ENCODE assay signal across 9 cellular contexts in the genomic region with DNA sequence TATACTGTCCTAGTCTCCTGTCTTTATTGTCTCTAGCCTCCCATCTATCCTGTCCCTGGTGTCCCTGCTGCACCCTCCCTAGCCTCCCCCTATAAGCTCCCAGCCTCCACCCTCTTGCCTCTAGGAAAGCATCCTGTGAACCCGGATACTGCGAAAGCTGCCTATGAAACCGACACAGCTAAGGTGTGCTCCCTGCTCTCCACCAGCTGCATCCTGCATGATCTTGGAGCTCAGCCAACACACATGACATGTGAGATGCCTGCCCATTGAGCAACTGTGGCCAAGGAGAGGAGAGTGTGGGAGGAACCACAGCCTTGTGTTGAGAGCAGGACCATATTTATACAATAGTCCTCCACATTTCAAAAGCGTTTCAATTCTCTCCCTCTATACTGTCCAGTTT.
DNase-seq lines count a peak whose midpoint lies in the region; ATAC-seq, FAIRE-seq and TF ChIP-seq lines count a peak whose summit lies in the region.
"Had no signal": no experiment of that assay in that cellular context is flagged by ENCODE, and none has a peak within 500 bp of the region (broad histone marks: within the 10 kb centered on the region; RNA-seq: fewer than 3 reads in every experiment).

No MANE protein-coding gene starts in this region.

- H3K36me3 Mint-ChIP-seq in neural progenitor cell = no peaks in the 10 kb centered on the region

- no TSS peak for BruUV-seq in A673 (replicated peaks; lab: Mats Ljungman, UMichigan)

- DNase-seq in A673 (ENCODE audit: low spot score) = peak; percentile 29
- peak; percentile 98 for DNase-seq in NCI-H128 (lab: John Stamatoyannopoulos, UW; ENCODE audit: unreplicated experiment)
- peak; percentile 11 for DNase-seq in T-helper 9 cell
- no peak for DNase-seq in neural progenitor cell (ENCODE audit: low spot score)
- DNase-seq in GM10248 (ENCODE audit: extremely low spot score) = no peak

- no peaks in the 10 kb centered on the region for H4K20me1 ChIP-seq in neural progenitor cell (ENCODE audit: low read depth)

- no peaks in the 10 kb centered on the region for H3F3A ChIP-seq in neural progenitor cell (ENCODE audit: low read depth)

- no peak overlapping the region for H3K4me2 ChIP-seq in neural progenitor cell

- H2AFZ ChIP-seq in neural progenitor cell (replicated peaks) = no peak overlapping the region

- no peaks in the 10 kb centered on the region for H3K27me3 ChIP-seq in A673 (replicated peaks; ENCODE audit: insufficient read depth, low read depth, low read length, poor library complexity)
- H3K27me3 ChIP-seq in neural progenitor cell = no peaks in the 10 kb centered on the region
- H3K27me3 ChIP-seq: upper lobe of left lung had no signal

- CTCF ChIA-PET in A673 (lab: Charles Lee) = no interaction called here
- CTCF ChIA-PET in GM10248 (lab: Yijun Ruan, JAX) = interaction anchor here (1.1 to 1.7 kb wide), 3 partner anchors 9 to 14 kb away, joined by 3 to 4 read pairs (median 3); no protein-coding TSS in a partner anchor

- no peak overlapping the region for H3K27ac Mint-ChIP-seq in neural progenitor cell

- H3K4me3 Mint-ChIP-seq in neural progenitor cell = no peak overlapping the region

- ATAC-seq in GM19468 (IDR thresholded peaks at IDR 0.05; ENCODE audit: extremely low read depth, unreplicated experiment) (peak; percentile 68), GM19035 (IDR thresholded peaks at IDR 0.05; ENCODE audit: unreplicated experiment) (no peak)

- FAIRE-seq in islet of Langerhans (lab: Jason Lieb, UNC) = peak; percentile 61

- no peaks in the 10 kb centered on the region for H3K9me3 ChIP-seq in A673 (ENCODE audit: low read depth, low read length, poor library complexity, severe bottlenecking)
- no peaks in the 10 kb centered on the region for H3K9me3 ChIP-seq in neural progenitor cell (ENCODE audit: low read depth)
- H3K9me3 ChIP-seq: upper lobe of left lung had no signal

- H3K27ac ChIP-seq in A673 (ENCODE audit: low read depth, low read length, poor library complexity, severe bottlenecking) = no peak overlapping the region
- no peak overlapping the region for H3K27ac ChIP-seq in neural progenitor cell
- H3K27ac ChIP-seq: upper lobe of left lung had no signal

- peaks cover 4% of the 10 kb centered on the region for H3K4me1 Mint-ChIP-seq in neural progenitor cell

- TF ChIP-seq CTCF in A673 (conservative IDR thresholded peaks at IDR 0.05; ENCODE audit: low read depth, low read length) = no peak
- no peak for TF ChIP-seq CTCF in neural progenitor cell (IDR thresholded peaks at IDR 0.05)
- TF ChIP-seq CTCF in GM10248 (IDR thresholded peaks at IDR 0.05; ENCODE audit: control extremely low read depth, extremely low read depth, low read depth, missing control alignments) = no peak

- H3K9ac ChIP-seq in neural progenitor cell = no peak overlapping the region

- H3K4me3 ChIP-seq in A673 (ENCODE audit: low read depth, low read length, poor library complexity, severe bottlenecking) = no peak overlapping the region
- H3K4me3 ChIP-seq in neural progenitor cell = no peak overlapping the region
- H3K4me3 ChIP-seq: upper lobe of left lung had no signal

- no peaks in the 10 kb centered on the region for H3K9me3 Mint-ChIP-seq in neural progenitor cell

- POLR2A ChIA-PET in A673 (lab: Charles Lee; ENCODE audit: low non-redundant PET) = no interaction called here
- POLR2A ChIA-PET in GM10248 (lab: Yijun Ruan, JAX) = no interaction called here

- H3K79me2 ChIP-seq in neural progenitor cell (ENCODE audit: low read depth) = no peaks in the 10 kb centered on the region

- H3K36me3 ChIP-seq in A673 (ENCODE audit: insufficient read depth, low read length, poor library complexity, severe bottlenecking) (no peaks in the 10 kb centered on the region), neural progenitor cell (no peaks in the 10 kb centered on the region)
- H3K36me3 ChIP-seq: upper lobe of left lung had no signal

- no peaks in the 10 kb centered on the region for H3K4me1 ChIP-seq in A673 (ENCODE audit: insufficient read depth, low read length, poor library complexity, severe bottlenecking)
- no peaks in the 10 kb centered on the region for H3K4me1 ChIP-seq in neural progenitor cell

- intact Hi-C loops in A673 (cut with micrococcal nuclease; ENCODE audit: unreplicated experiment) = no loop called here

- peaks cover 5% of the 10 kb centered on the region for H3K27me3 Mint-ChIP-seq in neural progenitor cell (ENCODE audit: insufficient read depth, low read depth)

Comparison
In these comparisons a context has a peak if more than half of its experiments do, and no peak if none do; other contexts are left out.
1. DNase-seq: peak in A673 (single experiment), NCI-H128 (single experiment) and T-helper 9 cell (single experiment); none in neural progenitor cell (single experiment) and GM10248 (single experiment).